ENCODE assay signal across 20 cellular contexts in the genomic region with DNA sequence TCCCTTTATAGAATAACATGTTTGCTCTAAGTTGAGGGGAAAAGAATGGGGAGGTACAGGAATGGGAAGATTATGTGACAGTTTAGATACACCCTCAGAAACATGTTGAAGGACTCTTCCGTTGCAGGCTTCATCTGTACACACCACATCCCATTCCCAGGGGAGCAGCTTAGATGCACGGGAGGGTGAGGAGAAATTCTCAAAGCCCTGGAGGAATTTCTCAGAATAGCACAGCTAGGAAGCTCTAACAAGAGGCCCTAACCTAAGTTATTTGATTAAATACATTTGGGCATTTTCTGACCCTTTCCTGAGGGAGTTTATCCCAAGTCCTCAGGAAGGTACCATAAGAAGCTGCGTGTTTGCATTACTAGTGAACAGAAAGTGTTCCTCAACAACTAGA.
"Had no signal": no experiment of that assay in that cellular context is flagged by ENCODE, and none has a peak within 500 bp of the region (broad histone marks: within the 10 kb centered on the region; RNA-seq: fewer than 3 reads in every experiment).

No MANE protein-coding gene starts in this region.

- H3K4me3 ChIP-seq: esophagus squamous epithelium, lung, right atrium auricular region, sigmoid colon, suprapubic skin, thyroid gland, upper lobe of left lung, uterus had no signal

- H3K27me3 ChIP-seq: esophagus squamous epithelium, foreskin keratinocyte, right atrium auricular region, sigmoid colon, suprapubic skin, thyroid gland, upper lobe of left lung, uterus had no signal

- ATAC-seq: foreskin keratinocyte; left colon; left ventricle myocardium superior; naive thymus-derived CD4-positive, alpha-beta T cell; stimulated activated effector memory CD8-positive, alpha-beta T cell treated with anti-CD3 and anti-CD28 coated beads, Interleukin-12 subunit alpha, Interleukin-12 subunit beta, amount 100 ng/mL, for 72 hours; stimulated activated naive CD8-positive, alpha-beta T cell treated with anti-CD3 and anti-CD28 coated beads, Interleukin-15, Interleukin-2, amounts not matched to agents 100 U/mL and 50 U/mL, for 24 hours had no signal

- H3K9me3 ChIP-seq: esophagus squamous epithelium, right atrium auricular region, sigmoid colon, suprapubic skin, thyroid gland, upper lobe of left lung, uterus had no signal

- H3K36me3 ChIP-seq: esophagus squamous epithelium, right atrium auricular region, sigmoid colon, suprapubic skin, thyroid gland, upper lobe of left lung, uterus had no signal

- DNase-seq: esophagus squamous epithelium; foreskin keratinocyte; left colon; left ventricle myocardium superior; mesendoderm; naive thymus-derived CD4-positive, alpha-beta T cell; nephron progenitor cell; posterior cingulate gyrus; sigmoid colon; small intestine; stimulated activated CD4-positive, alpha-beta T cell treated with anti-CD3 and anti-CD28 coated beads, Interleukin-2, amount 100 ng/mL, for 48 hours; stimulated activated CD8-positive, alpha-beta memory T cell treated with anti-CD3 and anti-CD28 coated beads, Interleukin-4, amount 100 ng/mL, for 48 hours; stimulated activated naive CD8-positive, alpha-beta T cell treated with anti-CD3 and anti-CD28 coated beads, Interleukin-15, Interleukin-2, amounts not matched to agents 100 U/mL and 50 U/mL, for 24 hours; thyroid gland; upper lobe of left lung; uterus had no signal

- H3K27ac ChIP-seq: esophagus squamous epithelium, foreskin keratinocyte, right atrium auricular region, sigmoid colon, suprapubic skin, thyroid gland, upper lobe of left lung, uterus had no signal

- H3K4me1 ChIP-seq: esophagus squamous epithelium, foreskin keratinocyte, right atrium auricular region, sigmoid colon, thyroid gland, upper lobe of left lung, uterus had no signal
